22 cellular contexts compared by ENCODE assay signal in the genomic region with DNA sequence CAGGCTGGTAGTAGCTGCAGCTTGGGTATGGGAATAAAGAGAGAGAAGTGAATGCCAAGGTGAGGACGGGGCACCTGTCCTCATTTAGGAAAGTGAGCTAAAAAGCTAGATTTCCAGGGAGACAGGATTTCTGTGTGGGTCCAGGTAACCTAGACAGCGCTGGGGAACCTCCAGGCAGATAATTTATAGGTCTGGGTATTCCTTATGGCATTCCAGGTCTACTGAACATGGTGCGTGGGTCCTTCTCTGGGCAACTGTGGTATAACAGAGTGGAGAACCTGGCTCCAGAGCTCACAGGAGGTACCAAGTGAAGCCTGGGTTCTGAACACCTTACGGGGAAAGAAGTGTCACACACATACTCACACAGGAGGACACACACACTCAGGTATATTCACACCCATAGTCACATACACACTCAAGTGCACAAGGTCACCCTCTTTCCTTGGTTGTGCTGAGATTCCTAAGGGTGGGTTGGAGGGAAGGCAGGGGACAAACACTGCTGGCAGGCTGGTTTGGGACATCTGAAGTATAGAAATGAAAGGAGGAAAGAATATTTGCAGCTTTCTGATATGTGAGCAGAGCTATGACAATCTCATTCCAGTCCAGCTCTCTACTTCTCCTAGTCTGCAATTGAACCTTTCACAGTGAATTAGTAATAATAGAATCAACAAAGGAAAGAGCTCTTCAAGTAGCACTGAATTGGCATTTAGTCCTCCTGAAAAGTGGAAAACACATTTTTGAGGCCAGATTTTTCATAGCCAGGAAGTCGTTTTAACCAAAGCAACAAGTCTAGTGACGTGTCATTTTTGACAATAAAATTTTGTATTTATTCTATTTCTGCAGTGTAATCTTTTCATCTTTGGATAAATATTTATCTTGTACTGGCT. TPM values are rescaled to one million over a fixed set of nuclear protein-coding genes. Genes with fewer than 3 reads are reported as not detected.
DNase-seq lines count a peak whose midpoint lies in the region; ATAC-seq and TF ChIP-seq lines count a peak whose summit lies in the region.
"Had no signal": no experiment of that assay in that cellular context is flagged by ENCODE, and none has a peak within 500 bp of the region (broad histone marks: within the 10 kb centered on the region; RNA-seq: fewer than 3 reads in every experiment).

No MANE protein-coding gene starts in this region.

- TF ChIP-seq CTCF in chondrocyte (IDR thresholded peaks at IDR 0.05), result no peak

- H3K27me3 Mint-ChIP-seq in chondrocyte (ENCODE audit: low read depth), result no peaks in the 10 kb centered on the region

- H3K36me3 Mint-ChIP-seq in chondrocyte (ENCODE audit: low read depth), result no peaks in the 10 kb centered on the region
- H3K36me3 Mint-ChIP-seq: CD4-positive, CD25-positive, alpha-beta regulatory T cell; type B pancreatic cell had no signal

- peak overlapping the region; percentile 73 for H3K27ac Mint-ChIP-seq in chondrocyte (ENCODE audit: unreplicated experiment)
- H3K27ac Mint-ChIP-seq: activated T-cell treated with anti-CD3 and anti-CD28 coated beads, Interleukin-2, amount 50 U/mL, for 24 hours; CD4-positive, CD25-positive, alpha-beta regulatory T cell; progenitor cell of endocrine pancreas; type B pancreatic cell had no signal

- H3K9me3 Mint-ChIP-seq in chondrocyte (ENCODE audit: low read depth), result peaks cover 6% of the 10 kb centered on the region
- H3K9me3 Mint-ChIP-seq: activated T-cell treated with anti-CD3 and anti-CD28 coated beads, Interleukin-2, amount 50 U/mL, for 24 hours; neural crest cell had no signal

- DNase-seq in AG08395 (ENCODE audit: low spot score), result peak; percentile 44
- peak; percentile 4 for DNase-seq in LHCN-M2 (ENCODE audit: low read depth)
- no peak for DNase-seq in chondrocyte (ENCODE audit: low spot score)
- no peak for DNase-seq in sciatic nerve (ENCODE audit: low spot score)
- no peak for DNase-seq in H4 (ENCODE audit: low spot score)
- DNase-seq in NOMO-1 treated with DMSO at 0.1 percent for 48 hours (lab: John Stamatoyannopoulos, UW; ENCODE audit: unreplicated experiment), result no peak
- DNase-seq: activated CD4-positive, alpha-beta T cell treated with anti-CD3 and anti-CD28 coated beads for 4 hours; activated CD8-positive, alpha-beta memory T cell treated with anti-CD3 and anti-CD28 coated beads for 24 hours; activated naive CD4-positive, alpha-beta T cell; activated T-cell treated with anti-CD3 and anti-CD28 coated beads, Interleukin-2, amount 50 U/mL, for 24 hours; amniotic stem cell; CD4-positive, CD25-positive, alpha-beta regulatory T cell; central memory CD4-positive, alpha-beta T cell; head of caudate nucleus; NCI-H2081 treated with DMSO at 0.1 percent for 48 hours; NCI-H510A; stimulated activated CD8-positive, alpha-beta memory T cell treated with anti-CD3 and anti-CD28 coated beads, Interleukin-4, amount 100 ng/mL, for 48 hours had no signal

- intact Hi-C loops in sciatic nerve (cut with DNase I), result no loop called here

- H3K4me3 Mint-ChIP-seq in chondrocyte (ENCODE audit: unreplicated experiment), result no peak overlapping the region
- H3K4me3 Mint-ChIP-seq: activated T-cell treated with anti-CD3 and anti-CD28 coated beads, Interleukin-2, amount 50 U/mL, for 24 hours; CD4-positive, CD25-positive, alpha-beta regulatory T cell; neural crest cell; type B pancreatic cell had no signal

- H3K4me1 Mint-ChIP-seq in chondrocyte (ENCODE audit: low read depth), result peaks cover 60% of the 10 kb centered on the region
- H3K4me1 Mint-ChIP-seq: CD4-positive, CD25-positive, alpha-beta regulatory T cell; neural crest cell had no signal

- ATAC-seq in sciatic nerve (peak; percentile 27), HG03432 (IDR thresholded peaks at IDR 0.05; ENCODE audit: unreplicated experiment) (no peak)
- ATAC-seq in activated CD4-positive, CD25-positive, alpha-beta regulatory T cell treated with anti-CD3 and anti-CD28 coated beads, Interleukin-2, amount 50 U/mL, for 24 hours, result no peak

RNA-seq across cellular contexts. Expression of gene ITGA11, which starts 37.4 kb away (rescaled TPM):
- 14.6 and 22.0 TPM in 2 replicates for total RNA-seq in LHCN-M2 (2014; rRNA removed)
- 115 TPM for polyA plus RNA-seq in LHCN-M2 (2012)
- total RNA-seq in chondrocyte, result 965 to 1,105 TPM (median 1,092 TPM) in 3 replicates
- total RNA-seq in sciatic nerve, result 10.3 TPM
- 0.41 and 0.66 TPM in 2 replicates for total RNA-seq in H4 (2014; rRNA removed; shearing (Covaris generic))
- total RNA-seq: CD4-positive, CD25-positive, alpha-beta regulatory T cell; progenitor cell of endocrine pancreas had no signal

Comparison
In these comparisons a context has a peak if more than half of its experiments do, and no peak if none do; other contexts are left out.
1. DNase-seq: peak in AG08395 (single experiment) and LHCN-M2 (single experiment); none in chondrocyte (single experiment), sciatic nerve (single experiment), H4 (single experiment) and NOMO-1 treated with DMSO at 0.1 percent for 48 hours (single experiment).
2. RNA of gene ITGA11, which starts 37.4 kb away (total RNA-seq): 965 to 1,105 TPM in chondrocyte; 14.6 to 22.0 TPM in LHCN-M2, 10.3 TPM in sciatic nerve (single experiment) and 0.41 to 0.66 TPM in H4; every median in the first group is over 10 times any median in the second.